Comparison of ENCODE assay signal across 24 cellular contexts in the genomic region with DNA sequence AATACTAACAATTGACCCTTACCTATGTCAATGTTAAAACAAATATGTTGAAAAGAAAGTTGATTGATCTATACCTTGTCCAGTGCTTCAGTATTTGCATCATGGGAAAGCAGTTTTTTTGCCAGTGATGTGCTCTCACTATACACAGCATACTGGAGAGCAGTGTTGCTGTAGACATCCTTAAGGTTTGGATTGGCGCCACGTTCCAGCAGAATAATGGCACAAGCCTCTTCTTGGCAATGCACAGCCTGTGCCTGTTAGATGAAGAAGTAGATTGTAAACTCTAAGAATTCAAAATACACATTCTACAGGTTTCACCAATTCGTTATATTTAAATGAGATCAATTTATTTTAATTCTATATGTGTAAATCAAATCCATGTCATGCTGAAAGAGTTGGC. TPM values are rescaled to one million over a fixed set of nuclear protein-coding genes. Genes with fewer than 3 reads are reported as not detected.
DNase-seq lines count a peak whose midpoint lies in the region; ATAC-seq, FAIRE-seq and TF ChIP-seq lines count a peak whose summit lies in the region.
"Had no signal": no experiment of that assay in that cellular context is flagged by ENCODE, and none has a peak within 500 bp of the region (broad histone marks: within the 10 kb centered on the region; RNA-seq: fewer than 3 reads in every experiment).

No MANE protein-coding gene starts in this region.

- TF ChIP-seq CTCF in LNCaP clone FGC (IDR thresholded peaks at IDR 0.05; ENCODE audit: control insufficient read depth, extremely low read depth, insufficient read depth) = no peak
- TF ChIP-seq CTCF in keratinocyte (optimal IDR thresholded peaks at IDR 0.05 in 1 of 3, IDR thresholded peaks at IDR 0.05 in 1 of 3, conservative IDR thresholded peaks at IDR 0.05 in 1 of 3; ENCODE audit: extremely low read depth in 1 of 3, insufficient read depth in 2 of 3, low read length in 3 of 3) = no peak
- no peak for TF ChIP-seq CTCF in mammary epithelial cell (conservative IDR thresholded peaks at IDR 0.05 in 1 of 2, IDR thresholded peaks at IDR 0.05 in 1 of 2; ENCODE audit: extremely low read depth in 1 of 2, insufficient read depth in 1 of 2, low read depth in 1 of 2, low read length in 2 of 2)

- H3K4me3 ChIP-seq in LNCaP clone FGC (ENCODE audit: low read depth, low read length) (no peak overlapping the region), keratinocyte (ENCODE audit: control insufficient read depth in 2 of 3, extremely low read depth in 1 of 3, insufficient read depth in 2 of 3, low read depth in 1 of 3, low read length in 3 of 3) (no peak overlapping the region), mammary epithelial cell (replicated peaks in 1 of 3; ENCODE audit: insufficient read depth in 1 of 3, low read depth in 2 of 3, low read length in 3 of 3) (no peak overlapping the region)

- no peaks in the 10 kb centered on the region for H3K9me3 ChIP-seq in keratinocyte (ENCODE audit: control insufficient read depth, low read depth, low read length)
- H3K9me3 ChIP-seq in mammary epithelial cell (replicated peaks; ENCODE audit: insufficient read depth, low read length) = no peaks in the 10 kb centered on the region
- H3K9me3 ChIP-seq: BE2C had no signal

- no peaks in the 10 kb centered on the region for H3K27me3 ChIP-seq in keratinocyte (ENCODE audit: control insufficient read depth, extremely low read depth, insufficient read depth, low read length)
- H3K27me3 ChIP-seq in mammary epithelial cell (ENCODE audit: insufficient read depth, low read length) = peaks cover 7% of the 10 kb centered on the region

- no peaks in the 10 kb centered on the region for H3K36me3 ChIP-seq in keratinocyte (ENCODE audit: control insufficient read depth in 2 of 2, extremely low read depth in 1 of 2, insufficient read depth in 2 of 2, low read length in 2 of 2)
- no peaks in the 10 kb centered on the region for H3K36me3 ChIP-seq in mammary epithelial cell (ENCODE audit: insufficient read depth, low read length)
- H3K36me3 ChIP-seq: BE2C had no signal

- H3K4me1 ChIP-seq in keratinocyte (ENCODE audit: control insufficient read depth, extremely low read depth, insufficient read depth, low read length) (no peaks in the 10 kb centered on the region), mammary epithelial cell (ENCODE audit: insufficient read depth, low read length) (no peaks in the 10 kb centered on the region)
- H3K4me1 ChIP-seq: BE2C had no signal

- DNase-seq in GM18507 (ENCODE audit: extremely low spot score, insufficient read length, low read depth) (no peak), LNCaP clone FGC (ENCODE audit: low read depth) (peak; percentile 23), astrocyte of the hippocampus (ENCODE audit: low read depth, low spot score) (peak; percentile 65), keratinocyte (ENCODE audit: low read depth, low spot score) (no peak), Right ventricle myocardium inferior (ENCODE audit: missing footprints) (no peak), mammary epithelial cell (no peak)
- DNase-seq: ACHN; BE2C; C1 segment of cervical spinal cord; CD4-positive, CD25-positive, alpha-beta regulatory T cell; CD8-positive, alpha-beta memory T cell; COR-L47; DMS153; DMS79; GDM1; GOT3; H7; HFFc6 had no signal

- intact Hi-C loops in Right ventricle myocardium inferior (cut with DNase I) (no loop called here), mammary epithelial cell (cut with micrococcal nuclease) (no loop called here)

- H3K9ac ChIP-seq in keratinocyte (ENCODE audit: control insufficient read depth, extremely low read depth, insufficient read depth, low read length) (no peak overlapping the region), mammary epithelial cell (ENCODE audit: insufficient read depth, low read length) (no peak overlapping the region)

- in situ Hi-C loops in mammary epithelial cell (cut with MboI; ENCODE audit: low sequenced_read_pairs in 2 of 2) = no loop called here

- no TSS peak for BruUV-seq in mammary epithelial cell (replicated peaks; lab: Mats Ljungman, UMichigan)

- H4K20me1 ChIP-seq in keratinocyte (ENCODE audit: control insufficient read depth, extremely low read depth, insufficient read depth, low read length) = no peaks in the 10 kb centered on the region
- no peaks in the 10 kb centered on the region for H4K20me1 ChIP-seq in mammary epithelial cell (ENCODE audit: insufficient read depth, low read length)

- FAIRE-seq in GM18507 (lab: Jason Lieb, UNC) (peak; percentile 12), keratinocyte (lab: Jason Lieb, UNC) (peak; percentile 26)
- FAIRE-seq: A204.1, GM12892 had no signal

- H3K79me2 ChIP-seq in keratinocyte (ENCODE audit: control insufficient read depth, insufficient read depth, low read length) = no peaks in the 10 kb centered on the region
- H3K79me2 ChIP-seq in mammary epithelial cell (ENCODE audit: insufficient read depth, low read length) = no peaks in the 10 kb centered on the region

- H3K27ac ChIP-seq in keratinocyte (ENCODE audit: control insufficient read depth, insufficient read depth, low read length) (no peak overlapping the region), mammary epithelial cell (ENCODE audit: insufficient read depth, low read depth, low read length) (no peak overlapping the region)

- WGBS in mammary epithelial cell (ENCODE audit: low coverage, missing lambda C conversion rate) = 0% methylated on average over 3 of the region's 3 CpGs

- no peaks in the 10 kb centered on the region for H3K9me1 ChIP-seq in keratinocyte (ENCODE audit: control insufficient read depth, extremely low read depth, insufficient read depth, low read length)

- H3K4me2 ChIP-seq in keratinocyte (ENCODE audit: control insufficient read depth, extremely low read depth, insufficient read depth, low read depth, low read length) (no peak overlapping the region), mammary epithelial cell (ENCODE audit: insufficient read depth, low read depth, low read length) (no peak overlapping the region)

- CTCF ChIA-PET in mammary epithelial cell (lab: Charles Lee; ENCODE audit: low non-redundant PET) = no interaction called here

- ATAC-seq in Right ventricle myocardium inferior = no peak
- ATAC-seq in HG02588 (IDR thresholded peaks at IDR 0.05; ENCODE audit: unreplicated experiment) = no peak
- ATAC-seq: HCT116 had no signal

- dilution Hi-C loops in keratinocyte (cut with MboI; ENCODE audit: extremely low pct_ligation_motif_present, low sequenced_read_pairs) = no loop called here
- dilution Hi-C loops in mammary epithelial cell (cut with HindIII; ENCODE audit: low sequenced_read_pairs) = no loop called here

- no peak overlapping the region for H2AFZ ChIP-seq in keratinocyte (ENCODE audit: control insufficient read depth, low read length)
- no peak overlapping the region for H2AFZ ChIP-seq in mammary epithelial cell (ENCODE audit: low read depth, low read length)

RNA-seq across cellular contexts. Expression of gene C1QTNF9B, which starts 43.9 kb away (rescaled TPM):
- polyA plus RNA-seq in keratinocyte (not detected in 3 replicates), mammary epithelial cell (not detected)
- not detected for polyA plus RNA-seq in keratinocyte (2011; ENCODE audit: low read depth)
- polyA plus RNA-seq in keratinocyte (2011; cell fraction: cytosol; rRNA removed) = not detected in 2 replicates
- not detected in 2 replicates for polyA plus RNA-seq in keratinocyte (2011; cell fraction: nucleus; rRNA removed)
- polyA plus RNA-seq in keratinocyte (2012; ENCODE audit: low replicate concordance) = 0.32 TPM in 1 of 2 replicates, not detected in the other
- polyA minus RNA-seq in keratinocyte (not detected in 3 replicates), mammary epithelial cell (not detected)
- polyA minus RNA-seq in keratinocyte (2011; cell fraction: cytosol; rRNA and poly(A)+ RNA removed) = not detected
- not detected in 2 replicates for polyA minus RNA-seq in keratinocyte (2011; cell fraction: nucleus; rRNA and poly(A)+ RNA removed)
- total RNA-seq in Right ventricle myocardium inferior (3.1 TPM), mammary epithelial cell (not detected)
- total RNA-seq: CD4-positive, CD25-positive, alpha-beta regulatory T cell; CD8-positive, alpha-beta memory T cell; Daoy; H7; HT-29 had no signal
- polyA plus RNA-seq: CD4-positive, CD25-positive, alpha-beta regulatory T cell; CD8-positive, alpha-beta memory T cell had no signal

RNA-seq across cellular contexts. Expression of gene MIPEP, which starts 52.0 kb away (rescaled TPM):
- polyA plus RNA-seq in keratinocyte (26.3 to 35.0 TPM (median 29.0 TPM) in 3 replicates), mammary epithelial cell (27.0 TPM)
- polyA plus RNA-seq in keratinocyte (2011; ENCODE audit: low read depth) = 11.7 TPM
- 22.6 and 24.9 TPM in 2 replicates for polyA plus RNA-seq in keratinocyte (2011; cell fraction: cytosol; rRNA removed)
- 30.3 and 34.1 TPM in 2 replicates for polyA plus RNA-seq in keratinocyte (2011; cell fraction: nucleus; rRNA removed)
- polyA plus RNA-seq in keratinocyte (2012; ENCODE audit: low replicate concordance) = 27.9 and 30.6 TPM in 2 replicates
- polyA minus RNA-seq in keratinocyte (4.1 to 25.8 TPM (median 24.5 TPM) in 3 replicates), mammary epithelial cell (4.1 TPM)
- 13.6 TPM for polyA minus RNA-seq in keratinocyte (2011; cell fraction: cytosol; rRNA and poly(A)+ RNA removed)
- 13.4 and 23.0 TPM in 2 replicates for polyA minus RNA-seq in keratinocyte (2011; cell fraction: nucleus; rRNA and poly(A)+ RNA removed)
- total RNA-seq in Right ventricle myocardium inferior (37.7 TPM), mammary epithelial cell (10 to 100 TPM; 24.2 to 32.2 TPM)

Comparison
In these comparisons a context has a peak if more than half of its experiments do, and no peak if none do; other contexts are left out.
1. DNase-seq: peak in LNCaP clone FGC (single experiment) and astrocyte of the hippocampus (single experiment); none in GM18507 (single experiment), keratinocyte (single experiment), Right ventricle myocardium inferior (single experiment) and mammary epithelial cell (single experiment).